In genomic region chr2:84947010-84947593, GRCh38 we compare ENCODE assay signal across 1 cellular context.
TF ChIP-seq lines count a peak whose summit lies in the region.

No MANE protein-coding gene starts in this region.

TF ChIP-seq in HepG2, 621 proteins besides CTCF, POLR2A, EP300 and RAD21:
- TF ChIP-seq ZNF687 (CRISPR knock-in tag; IDR thresholded peaks at IDR 0.05), result no peak
- no peak for TF ChIP-seq RNF219 (CRISPR knock-in tag; IDR thresholded peaks at IDR 0.05)
- 0 out of 2 replicates have a peak, but pooled peaks have one; percentile 1 for TF ChIP-seq CEBPZ (IDR thresholded peaks at IDR 0.05; ENCODE audit: low read length)
- TF ChIP-seq CREM (IDR thresholded peaks at IDR 0.05), result no peak
- no peak for TF ChIP-seq CREM (CRISPR knock-in tag; IDR thresholded peaks at IDR 0.05)
- TF ChIP-seq TOPORS (CRISPR knock-in tag; IDR thresholded peaks at IDR 0.05), result 0 out of 2 replicates have a peak, but pooled peaks have one; percentile 54
- 0 out of 2 replicates have a peak, but pooled peaks have one; percentile 44 for TF ChIP-seq RCOR2 (CRISPR knock-in tag; IDR thresholded peaks at IDR 0.05)
- peak; percentile 38; the same call in 1 of the 2 replicates for TF ChIP-seq SMYD3 (CRISPR knock-in tag; IDR thresholded peaks at IDR 0.05)
- TF ChIP-seq NFAT5 (CRISPR knock-in tag; IDR thresholded peaks at IDR 0.05), result no peak
- no peak for TF ChIP-seq MED8 (CRISPR knock-in tag; IDR thresholded peaks at IDR 0.05; ENCODE audit: insufficient replicate concordance)
- TF ChIP-seq NBN (conservative IDR thresholded peaks at IDR 0.05), result no peak
- peak; percentile 16; the same call in 1 of the 2 replicates for TF ChIP-seq ZNF414 (CRISPR knock-in tag; IDR thresholded peaks at IDR 0.05)
- TF ChIP-seq ZUFSP (CRISPR knock-in tag; IDR thresholded peaks at IDR 0.05; ENCODE audit: borderline replicate concordance), result no peak
- TF ChIP-seq ZNF121 (CRISPR knock-in tag; IDR thresholded peaks at IDR 0.05), result peak; percentile 72
- no peak for TF ChIP-seq ZNF761 (CRISPR knock-in tag; conservative IDR thresholded peaks at IDR 0.05)
- no peak for TF ChIP-seq ZNF878 (CRISPR knock-in tag; IDR thresholded peaks at IDR 0.05)
- 0 out of 2 replicates have a peak, but pooled peaks have one; percentile 1 for TF ChIP-seq MEF2D (CRISPR knock-in tag; IDR thresholded peaks at IDR 0.05)
- 0 out of 2 replicates have a peak, but pooled peaks have one; percentile 28 for TF ChIP-seq ZMYM3 (CRISPR knock-in tag; IDR thresholded peaks at IDR 0.05)
- 0 out of 2 replicates have a peak, but pooled peaks have one; percentile 0 for TF ChIP-seq SIX1 (CRISPR knock-in tag; IDR thresholded peaks at IDR 0.05; ENCODE audit: borderline replicate concordance)
- no peak for TF ChIP-seq ATF4 (CRISPR knock-in tag; IDR thresholded peaks at IDR 0.05)
- 0 out of 2 replicates have a peak, but pooled peaks have one; percentile 52 for TF ChIP-seq ADNP (CRISPR knock-in tag; IDR thresholded peaks at IDR 0.05)
- no peak for TF ChIP-seq ERF (CRISPR knock-in tag; IDR thresholded peaks at IDR 0.05)
- TF ChIP-seq ARNTL (CRISPR knock-in tag; IDR thresholded peaks at IDR 0.05), result 0 out of 2 replicates have a peak, but pooled peaks have one; percentile 3
